In genomic region chr3:197682713-197683112, GRCh38 we compare ENCODE assay signal across 30 cellular contexts. TPM values are rescaled to one million over a fixed set of nuclear protein-coding genes. Genes with fewer than 3 reads are reported as not detected.
DNase-seq lines count a peak whose midpoint lies in the region; ATAC-seq, FAIRE-seq and TF ChIP-seq lines count a peak whose summit lies in the region.
"Had no signal": no experiment of that assay in that cellular context is flagged by ENCODE, and none has a peak within 500 bp of the region (broad histone marks: within the 10 kb centered on the region; RNA-seq: fewer than 3 reads in every experiment).

No MANE protein-coding gene starts in this region.

- in situ Hi-C loops in HepG2 (cut with HindIII; ENCODE audit: extremely low pct_ligation_motif_present, low pct_unique_long_range_greater_than_20kb) (no loop called here), SK-MEL-5 (cut with HindIII; ENCODE audit: low pct_unique_long_range_greater_than_20kb, low sequenced_read_pairs) (no loop called here)

- no peak overlapping the region for H3K27ac ChIP-seq in HepG2 (ENCODE audit: extremely low read length, insufficient read depth, low read length)
- H3K27ac ChIP-seq in right lobe of liver = no peak overlapping the region
- no peak overlapping the region for H3K27ac ChIP-seq in H1 (ENCODE audit: low read depth, low read length)
- H3K27ac ChIP-seq: esophagus muscularis mucosa, hepatocyte, HL-60, left lung, neutrophil, transverse colon had no signal

- no peak overlapping the region for H4K5ac ChIP-seq in H1 (ENCODE audit: insufficient read length, low read depth, low read length)

- ATAC-seq in HepG2 = no peak; the same call in 2 of the 3 replicates
- ATAC-seq in right lobe of liver = no peak
- ATAC-seq in stimulated activated naive B cell treated with anti-CD40 and anti-IgM and Interleukin-4, amounts not matched to agents 10 μg/mL and 1 μg/mL and 100 μg/mL, for 72 hours (replicated peaks) = no peak
- ATAC-seq in GM21529 (IDR thresholded peaks at IDR 0.05; ENCODE audit: unreplicated experiment) = no peak
- ATAC-seq: activated naive CD4-positive, alpha-beta T cell treated with anti-CD3 and anti-CD28 coated beads, Interleukin-2, amount 50 U/mL, for 72 hours; activated T-helper 17 cell treated with anti-CD3 and anti-CD28 coated beads, Interleukin-2, amount 50 U/mL, for 72 hours; left lung had no signal

- FAIRE-seq in HepG2 (lab: Jason Lieb, UNC) (no peak), H1 (lab: Jason Lieb, UNC) (no peak)
- FAIRE-seq: A204.1, frontal cortex, GM18507, RCC 7860, small intestine had no signal

- TF ChIP-seq RAD21 in HepG2 (CRISPR knock-in tag; IDR thresholded peaks at IDR 0.05) = no peak
- peak; percentile 54 to 55 for TF ChIP-seq RAD21 in H1 (IDR thresholded peaks at IDR 0.05 in 1 of 2, conservative IDR thresholded peaks at IDR 0.05 in 1 of 2; ENCODE audit: low read depth in 2 of 2, low read length in 2 of 2)

- no peak overlapping the region for H2BK5ac ChIP-seq in H1 (ENCODE audit: low read depth, low read length)

- no peak overlapping the region for H2AFZ ChIP-seq in HepG2 (ENCODE audit: low read length)
- no peak overlapping the region for H2AFZ ChIP-seq in H1 (ENCODE audit: low read length)
- H2AFZ ChIP-seq: hepatocyte had no signal

- H3K23me2 ChIP-seq in H1 (ENCODE audit: low read depth, low read length) = no peaks in the 10 kb centered on the region

- H3K4me2 ChIP-seq in HepG2 (ENCODE audit: low read depth, low read length) (no peak overlapping the region), H1 (ENCODE audit: insufficient read depth in 1 of 2, low read depth in 2 of 2, low read length in 2 of 2) (no peak overlapping the region)
- H3K4me2 ChIP-seq: hepatocyte had no signal

- H4K20me1 ChIP-seq in HepG2 (ENCODE audit: insufficient read depth, low read length) (no peaks in the 10 kb centered on the region), H1 (replicated peaks in 1 of 2; ENCODE audit: control insufficient read depth in 1 of 2, insufficient read depth in 2 of 2, low read length in 2 of 2) (peaks cover 0 to 3% of the 10 kb centered on the region in 2 experiments)

- H2BK15ac ChIP-seq in H1 (ENCODE audit: low read length) = no peak overlapping the region

- intact Hi-C loops in HepG2 (cut with micrococcal nuclease; ENCODE audit: unreplicated experiment) = no loop called here
- intact Hi-C loops in right lobe of liver (cut with DNase I) = no loop called here

- peak overlapping the region; percentile 38 for H3K27ac Mint-ChIP-seq in stimulated activated naive B cell treated with anti-CD40 and anti-IgM and Interleukin-4, amounts not matched to agents 10 μg/mL and 1 μg/mL and 100 μg/mL, for 72 hours
- H3K27ac Mint-ChIP-seq: activated CD4-positive, alpha-beta memory T cell treated with anti-CD3 and anti-CD28 coated beads, Interleukin-2, amount 10 ng/mL, durations not matched to agents 7 days and 5 days; HFFc6 had no signal

- H3K9me3 ChIP-seq in HepG2 (ENCODE audit: low read length) = no peaks in the 10 kb centered on the region
- no peaks in the 10 kb centered on the region for H3K9me3 ChIP-seq in right lobe of liver
- H3K9me3 ChIP-seq in H1 (ENCODE audit: insufficient read depth in 2 of 2, low read depth in 1 of 2, low read length in 1 of 2) = peaks cover 4 to 8% of the 10 kb centered on the region in 2 experiments; a peak in 2 of 4 replicates
- H3K9me3 ChIP-seq: esophagus muscularis mucosa, left lung, neutrophil, transverse colon had no signal

- no peaks in the 10 kb centered on the region for H3K27me3 Mint-ChIP-seq in stimulated activated naive B cell treated with anti-CD40 and anti-IgM and Interleukin-4, amounts not matched to agents 10 μg/mL and 1 μg/mL and 100 μg/mL, for 72 hours
- H3K27me3 Mint-ChIP-seq: activated CD4-positive, alpha-beta memory T cell treated with anti-CD3 and anti-CD28 coated beads, Interleukin-2, amount 10 ng/mL, durations not matched to agents 7 days and 5 days; activated T-helper 17 cell treated with anti-CD3 and anti-CD28 coated beads, Interleukin-2, amount 50 U/mL, for 72 hours had no signal

- peaks cover 45 to 54% of the 10 kb centered on the region in 2 donors for H3K36me3 Mint-ChIP-seq in stimulated activated naive B cell treated with anti-CD40 and anti-IgM and Interleukin-4, amounts not matched to agents 10 μg/mL and 1 μg/mL and 100 μg/mL, for 72 hours

- H3K4me3 Mint-ChIP-seq in stimulated activated naive B cell treated with anti-CD40 and anti-IgM and Interleukin-4, amounts not matched to agents 10 μg/mL and 1 μg/mL and 100 μg/mL, for 72 hours = no peak overlapping the region
- H3K4me3 Mint-ChIP-seq: activated CD4-positive, alpha-beta memory T cell treated with anti-CD3 and anti-CD28 coated beads, Interleukin-2, amount 10 ng/mL, durations not matched to agents 7 days and 5 days; activated T-helper 17 cell treated with anti-CD3 and anti-CD28 coated beads, Interleukin-2, amount 50 U/mL, for 72 hours; HFFc6 had no signal

- BruUV-seq in HepG2 (replicated peaks; lab: Mats Ljungman, UMichigan) = no TSS peak

- no peaks in the 10 kb centered on the region for H3K79me2 ChIP-seq in HepG2 (ENCODE audit: insufficient read depth, low read length)
- no peaks in the 10 kb centered on the region for H3K79me2 ChIP-seq in H1 (ENCODE audit: control insufficient read depth in 1 of 2, insufficient read depth in 2 of 2, low read length in 2 of 2)
- H3K79me2 ChIP-seq: hepatocyte had no signal

- 98% methylated on average over 15 of the region's 15 CpGs for WGBS in HepG2 (ENCODE audit: low lambda C conversion rate)
- WGBS in right lobe of liver (ENCODE audit: insufficient coverage, low coverage, low lambda C conversion rate, missing lambda C conversion rate) = 97% methylated on average over 12 of the region's 15 CpGs
- 94% methylated on average over 15 of the region's 15 CpGs; no CpG with 5 or more reads in 1 of the 2 experiments for WGBS in H1 (ENCODE audit: extremely low coverage in 1 of 2, insufficient coverage in 1 of 2, insufficient read length in 1 of 2, insufficient replicate concordance in 2 of 2, low coverage in 1 of 2, low lambda C conversion rate in 2 of 2, missing lambda C conversion rate in 1 of 2), 2 experiments

- POLR2A ChIA-PET in HepG2 (lab: Yijun Ruan, JAX) (no interaction called here), H1 (lab: Charles Lee; ENCODE audit: partially characterized antibody) (no interaction called here)

- H3K36me3 ChIP-seq in HepG2 (replicated peaks in 1 of 2; ENCODE audit: control insufficient read depth in 1 of 2, insufficient read depth in 2 of 2, low read length in 2 of 2) (peaks cover 4 to 23% of the 10 kb centered on the region in 2 experiments; a peak in 4 of 5 replicates), right lobe of liver (peaks cover 0 to 19% (median under 1%) of the 10 kb centered on the region in 4 donors), H1 (ENCODE audit: control insufficient read depth in 2 of 4, insufficient read depth in 4 of 4, low read length in 3 of 4) (peaks cover 0 to 24% (median 8%) of the 10 kb centered on the region in 4 experiments; a peak in 6 of 8 replicates)

- TF ChIP-seq CTCF in HepG2 (CRISPR knock-in tag; IDR thresholded peaks at IDR 0.05) (no peak), right lobe of liver (IDR thresholded peaks at IDR 0.05) (no peak), H1 (IDR thresholded peaks at IDR 0.05; ENCODE audit: control extremely low read depth in 1 of 3, insufficient read depth in 1 of 3, low read depth in 1 of 3, low read length in 3 of 3) (peak; percentile 2 to 12 (median 10); a peak in 2 of 4 replicates)

- H3K9ac ChIP-seq in HepG2 (ENCODE audit: insufficient read depth, low read depth, low read length) (no peak overlapping the region), H1 (replicated peaks in 1 of 4; ENCODE audit: extremely low read depth in 1 of 4, low read depth in 3 of 4, low read length in 3 of 4) (no peak overlapping the region)

- no peak overlapping the region for H2AK5ac ChIP-seq in H1 (ENCODE audit: low read depth, low read length)

- H4K8ac ChIP-seq in H1 (ENCODE audit: extremely low read depth, insufficient read depth, low read length) = no peak overlapping the region

- peaks cover 0 to 6% of the 10 kb centered on the region in 2 donors for H3K4me1 Mint-ChIP-seq in stimulated activated naive B cell treated with anti-CD40 and anti-IgM and Interleukin-4, amounts not matched to agents 10 μg/mL and 1 μg/mL and 100 μg/mL, for 72 hours
- H3K4me1 Mint-ChIP-seq: activated T-helper 17 cell treated with anti-CD3 and anti-CD28 coated beads, Interleukin-2, amount 50 U/mL, for 72 hours had no signal

- no peak overlapping the region for H3K56ac ChIP-seq in H1 (replicated peaks; ENCODE audit: insufficient read length, low read depth, low read length)

- no peak overlapping the region for H3K18ac ChIP-seq in H1 (ENCODE audit: extremely low read depth, low read length)

- H3K4me3 ChIP-seq in HepG2 (replicated peaks in 1 of 3; ENCODE audit: insufficient read depth in 1 of 3, low read depth in 2 of 3, low read length in 3 of 3) (no peak overlapping the region), right lobe of liver (no peak overlapping the region), H1 (ENCODE audit: extremely low read depth in 1 of 4, insufficient read depth in 2 of 4, low read depth in 3 of 4, low read length in 4 of 4) (no peak overlapping the region)
- H3K4me3 ChIP-seq: esophagus muscularis mucosa, hepatocyte, left lung, transverse colon had no signal

- TF ChIP-seq POLR2A in HepG2 (IDR thresholded peaks at IDR 0.05; ENCODE audit: insufficient read depth in 1 of 2, low read depth in 2 of 2, low read length in 2 of 2) (no peak), right lobe of liver (IDR thresholded peaks at IDR 0.05) (no peak), H1 (IDR thresholded peaks at IDR 0.05; ENCODE audit: control extremely low read depth in 1 of 2, low read depth in 2 of 2, low read length in 2 of 2) (no peak)

- no peak overlapping the region for H2BK120ac ChIP-seq in H1 (replicated peaks; ENCODE audit: low read depth, low read length)

- CTCF ChIA-PET in HepG2 (lab: Yijun Ruan, JAX; ENCODE audit: low intra/inter-chr PET ratio, low total read pairs) (no interaction called here), H1 (lab: Charles Lee; ENCODE audit: partially characterized antibody) (interaction anchor here (0.6 to 2.4 kb wide), 8 partner anchors 8 to 180 kb away, joined by 3 to 12 read pairs (median 3); no protein-coding TSS in a partner anchor)

- no peak overlapping the region for H3K14ac ChIP-seq in H1 (ENCODE audit: insufficient read length)

- no peak overlapping the region for H3K4ac ChIP-seq in H1 (replicated peaks; ENCODE audit: insufficient read length, low read depth, low read length)

- TF ChIP-seq EP300 in HepG2 (IDR thresholded peaks at IDR 0.05; ENCODE audit: low read depth in 2 of 2, low read length in 2 of 2) (no peak), HepG2 (CRISPR knock-in tag; IDR thresholded peaks at IDR 0.05; ENCODE audit: borderline replicate concordance) (no peak), H1 (IDR thresholded peaks at IDR 0.05; ENCODE audit: borderline replicate concordance in 1 of 2, low read depth in 2 of 2, low read length in 2 of 2) (no peak)

- H2BK12ac ChIP-seq in H1 (ENCODE audit: low read depth, low read length) = no peak overlapping the region

- 0 out of 2 replicates have a peak, but pooled peaks cover 3% of the 10 kb centered on the region for H3K79me1 ChIP-seq in H1 (ENCODE audit: low read depth, low read length)

- H3K27me3 ChIP-seq in HepG2 (ENCODE audit: control insufficient read depth in 1 of 2, insufficient read depth in 2 of 2, low read length in 2 of 2) = no peaks in the 10 kb centered on the region
- H3K27me3 ChIP-seq in right lobe of liver = no peaks in the 10 kb centered on the region
- H3K27me3 ChIP-seq in H1 (replicated peaks in 1 of 4; ENCODE audit: control insufficient read depth in 3 of 4, extremely low read depth in 1 of 4, insufficient read depth in 3 of 4, low read length in 3 of 4) = no peaks in the 10 kb centered on the region
- H3K27me3 ChIP-seq: esophagus muscularis mucosa, hepatocyte, left lung, neutrophil, transverse colon had no signal

- H3K9me3 Mint-ChIP-seq in stimulated activated naive B cell treated with anti-CD40 and anti-IgM and Interleukin-4, amounts not matched to agents 10 μg/mL and 1 μg/mL and 100 μg/mL, for 72 hours = no peaks in the 10 kb centered on the region
- H3K9me3 Mint-ChIP-seq: activated T-helper 17 cell treated with anti-CD3 and anti-CD28 coated beads, Interleukin-2, amount 50 U/mL, for 72 hours had no signal

- no peak overlapping the region for H2BK20ac ChIP-seq in H1 (ENCODE audit: low read length)

- DNase-seq in HepG2 (ENCODE audit: low spot score) (no peak), right lobe of liver (no peak), SK-MEL-5 (ENCODE audit: low read depth, low spot score) (peak; percentile 11), H1 (ENCODE audit: low read depth in 1 of 2, low spot score in 2 of 2) (no peak), NCI-H2081 (lab: John Stamatoyannopoulos, UW) (no peak), NCI-H82 (lab: John Stamatoyannopoulos, UW) (no peak)
- DNase-seq in stimulated activated naive B cell treated with anti-CD40 and anti-IgM and Interleukin-4, amounts not matched to agents 10 μg/mL and 1 μg/mL and 100 μg/mL, for 72 hours = no peak
- DNase-seq: activated CD4-positive, alpha-beta memory T cell treated with anti-CD3 and anti-CD28 coated beads, Interleukin-2, amount 10 ng/mL, durations not matched to agents 7 days and 5 days; activated CD4-positive, alpha-beta T cell treated with anti-CD3 and anti-CD28 coated beads for 1 hour; cortex of kidney; GDM1; HFFc6; left lung; NCI-H1105; NCI-H1930; NCI-H2227 treated with DMSO at 0.1 percent for 48 hours; NCI-H69; small intestine; transverse colon had no signal

- H3K4me1 ChIP-seq in HepG2 (ENCODE audit: insufficient read depth, low read length) (no peaks in the 10 kb centered on the region), right lobe of liver (no peaks in the 10 kb centered on the region), H1 (replicated peaks in 1 of 4; ENCODE audit: control insufficient read depth in 3 of 4, insufficient read depth in 4 of 4, low read length in 3 of 4) (no peaks in the 10 kb centered on the region; a peak in 1 of 7 replicates)
- H3K4me1 ChIP-seq: esophagus muscularis mucosa, left lung, transverse colon had no signal

- no peak overlapping the region for H3K23ac ChIP-seq in H1 (ENCODE audit: insufficient read length)

- no peak overlapping the region for H4K91ac ChIP-seq in H1 (replicated peaks; ENCODE audit: insufficient read length, low read length)

RNA-seq across cellular contexts. Expression of gene RUBCN, which starts 54.0 kb away (rescaled TPM):
- total RNA-seq in HepG2 (2016; rRNA removed; fragmentation: Illumina TruSeq; extraction: Trizol) (4.8 and 5.2 TPM in 2 replicates), right lobe of liver (10 to 100 TPM in 2 of 6 experiments, 1 to 10 TPM in 4; 6.4 to 19.4 (median 7.7) TPM)
- total RNA-seq in HepG2 (2016; cell fraction: cytosol; rRNA removed; fragmentation: Illumina TruSeq; extraction: Trizol; ENCODE audit: low read depth) = 1.7 and 2.2 TPM in 2 replicates
- 4.4 and 6.1 TPM in 2 replicates for total RNA-seq in HepG2 (2016; cell fraction: insoluble cytoplasmic fraction; rRNA removed; fragmentation: Illumina TruSeq; extraction: Trizol)
- 3.9 and 4.0 TPM in 2 replicates for total RNA-seq in HepG2 (2016; cell fraction: membrane; rRNA removed; fragmentation: Illumina TruSeq; extraction: Trizol)
- 5.3 and 5.7 TPM in 2 replicates for total RNA-seq in HepG2 (2016; cell fraction: nucleus; rRNA removed; fragmentation: Illumina TruSeq; extraction: Trizol)
- polyA plus RNA-seq in HepG2 (2011; rRNA removed) (6.5 and 8.1 TPM in 2 replicates), H1 (2011; rRNA removed) (9.3 and 11.9 TPM in 2 replicates)
- polyA plus RNA-seq in HepG2 (2011; cell fraction: cytosol; rRNA removed) = 2.9 and 3.5 TPM in 2 replicates
- polyA plus RNA-seq in HepG2 (2011; cell fraction: nucleus; rRNA removed) = 16.7 and 22.2 TPM in 2 replicates
- 3.4 and 4.4 TPM in 2 replicates for polyA plus RNA-seq in HepG2 (2012)
- polyA plus RNA-seq in HepG2 (2016; cell fraction: cytosol; fragmentation: Illumina TruSeq; extraction: Trizol; ENCODE audit: low read depth) = 0.63 and 0.68 TPM in 2 replicates
- polyA plus RNA-seq in HepG2 (2016; cell fraction: insoluble cytoplasmic fraction; fragmentation: Illumina TruSeq; extraction: Trizol; ENCODE audit: low read depth) = 3.2 and 4.5 TPM in 2 replicates
- 1.2 and 1.3 TPM in 2 replicates for polyA plus RNA-seq in HepG2 (2016; cell fraction: membrane; fragmentation: Illumina TruSeq; extraction: Trizol; ENCODE audit: low read depth)
- polyA plus RNA-seq in HepG2 (2016; cell fraction: nucleus; fragmentation: Illumina TruSeq; extraction: Trizol; ENCODE audit: insufficient read depth, low read depth) = 13.0 and 13.9 TPM in 2 replicates
- polyA minus RNA-seq in HepG2 (2011; rRNA and poly(A)+ RNA removed; ENCODE audit: low replicate concordance) = 10.1 and 33.6 TPM in 2 replicates
- 4.4 and 5.1 TPM in 2 replicates for polyA minus RNA-seq in HepG2 (2011; cell fraction: cytosol; rRNA and poly(A)+ RNA removed)
- polyA minus RNA-seq in HepG2 (2011; cell fraction: nucleus; rRNA and poly(A)+ RNA removed) = 10.8 and 14.2 TPM in 2 replicates
- 24.6 and 27.1 TPM in 2 replicates for total RNA-seq in SK-MEL-5 (2014; rRNA removed; shearing (Covaris generic))
- polyA plus RNA-seq in SK-MEL-5 (2015; cell fraction: cytosol; rRNA removed) = 29.2 and 29.6 TPM in 2 replicates
- 38.9 and 60.3 TPM in 2 replicates for polyA plus RNA-seq in SK-MEL-5 (2015; cell fraction: nucleus; rRNA removed)
- 18.2 and 21.9 TPM in 2 replicates for total RNA-seq in H1 (2021; fragmentation: NEBNext Ultra II Directional; extraction: Animal tissue kit (Norgen Biotek cat#: 25700))
- 8.9 TPM for polyA plus RNA-seq in H1 (2011; cell fraction: cytosol; rRNA removed)
- 21.4 TPM for polyA plus RNA-seq in H1 (2011; cell fraction: nucleus; rRNA removed)
- polyA plus RNA-seq in H1 (2012, experiment 1 of 2) = 9.6 to 11.8 TPM (median 10.5 TPM) in 4 replicates
- polyA plus RNA-seq in H1 (2012, experiment 2 of 2) = 5.3 TPM
- 11.9 TPM for polyA plus RNA-seq in H1 (2013, experiment 1 of 2)
- 11.6 TPM for polyA plus RNA-seq in H1 (2013, experiment 2 of 2)
- 21.2 and 25.5 TPM in 2 replicates for polyA minus RNA-seq in H1 (2011; rRNA and poly(A)+ RNA removed)
- polyA minus RNA-seq in H1 (2011; cell fraction: cytosol; rRNA and poly(A)+ RNA removed) = 11.8 TPM
- 20.8 TPM for polyA minus RNA-seq in H1 (2011; cell fraction: nucleus; rRNA and poly(A)+ RNA removed)

Comparison
In these comparisons a context has a peak if more than half of its experiments do, and no peak if none do; other contexts are left out.
1. CTCF ChIP-seq: peak in H1 (3 of 3); none in HepG2 (single experiment) and right lobe of liver (0 of 4).
2. Of the 41 proteins assayed by ChIP-seq in both HepG2 and H1: peak only in HepG2: none; only in H1: CTCF and RAD21; in both: none; in neither: 39.